Comparison of ENCODE assay signal across 9 cellular contexts in the genomic region with DNA sequence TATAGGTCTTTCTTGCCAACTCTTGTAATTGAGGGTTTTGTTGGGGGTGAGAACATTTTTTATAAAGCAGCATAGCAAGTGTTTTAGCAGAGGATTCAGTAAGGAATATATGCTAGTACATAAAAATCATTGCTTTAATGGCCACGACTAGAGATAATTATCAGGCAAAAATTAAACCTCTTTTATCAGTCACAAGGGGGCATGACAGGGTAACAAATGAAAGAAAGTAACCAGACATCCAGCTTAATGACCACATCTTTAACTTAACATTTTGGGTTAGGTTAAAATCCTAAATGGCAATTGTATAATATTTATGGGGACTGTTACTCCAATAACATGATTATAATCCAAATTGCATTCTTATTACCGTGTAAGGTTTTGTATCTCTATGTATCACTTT.
DNase-seq lines count a peak whose midpoint lies in the region; FAIRE-seq and TF ChIP-seq lines count a peak whose summit lies in the region.
"Had no signal": no experiment of that assay in that cellular context is flagged by ENCODE, and none has a peak within 500 bp of the region (broad histone marks: within the 10 kb centered on the region; RNA-seq: fewer than 3 reads in every experiment).

No MANE protein-coding gene starts in this region.

- H2AFZ ChIP-seq in SK-N-SH (ENCODE audit: low read depth), result 0 out of 2 replicates have a peak overlapping the region, but pooled peaks have one; percentile 2

- FAIRE-seq in frontal cortex (lab: Jason Lieb, UNC), result no peak

- H3K9me3 ChIP-seq in SK-N-SH, result no peaks in the 10 kb centered on the region

- 0 out of 2 replicates have a peak, but pooled peaks cover 2% of the 10 kb centered on the region for H3K9me2 ChIP-seq in SK-N-SH

- no peak for TF ChIP-seq EP300 in SK-N-SH (IDR thresholded peaks at IDR 0.05; ENCODE audit: borderline replicate concordance in 1 of 2, low read depth in 1 of 2, low read length in 1 of 2)

- H3K4me3 ChIP-seq in SK-N-SH (ENCODE audit: low read depth in 2 of 2, low read length in 1 of 2) (no peak overlapping the region), kidney epithelial cell (ENCODE audit: low read depth, low read length) (no peak overlapping the region)

- no peaks in the 10 kb centered on the region for H3K36me3 Mint-ChIP-seq in activated T-helper 2 cell treated with anti-CD3 and anti-CD28 coated beads, Interferon-gamma antibody, Interleukin-2, Interleukin-4, amounts not matched to agents 10 μg/mL and 5 μg/mL and 100 μg/mL, durations not matched to agents 14 hours and 24 hours and 36 hours (ENCODE audit: low read depth)

- H3K27me3 ChIP-seq in SK-N-SH (ENCODE audit: insufficient read depth) (no peaks in the 10 kb centered on the region), kidney epithelial cell (ENCODE audit: control insufficient read depth, insufficient read depth, low read length) (no peaks in the 10 kb centered on the region)

- peaks cover 2% of the 10 kb centered on the region for H3F3A ChIP-seq in SK-N-SH (replicated peaks; ENCODE audit: insufficient read depth)

- TF ChIP-seq CTCF in SK-N-SH (IDR thresholded peaks at IDR 0.05), result peak; percentile 60
- peak; percentile 42 for TF ChIP-seq CTCF in kidney epithelial cell (IDR thresholded peaks at IDR 0.05; ENCODE audit: insufficient read depth, low read length, poor library complexity, severe bottlenecking)

- no peaks in the 10 kb centered on the region for H3K4me1 Mint-ChIP-seq in activated T-helper 2 cell treated with anti-CD3 and anti-CD28 coated beads, Interferon-gamma antibody, Interleukin-2, Interleukin-4, amounts not matched to agents 10 μg/mL and 5 μg/mL and 100 μg/mL, durations not matched to agents 14 hours and 24 hours and 36 hours (ENCODE audit: low read depth)

- H3K79me2 ChIP-seq in SK-N-SH (ENCODE audit: insufficient read depth), result no peaks in the 10 kb centered on the region

- no peaks in the 10 kb centered on the region; a peak in 1 of 4 replicates for H3K4me1 ChIP-seq in SK-N-SH (ENCODE audit: control insufficient read depth in 1 of 2, insufficient read depth in 2 of 2, low read depth in 1 of 2, low read length in 1 of 2)

- no peak overlapping the region for H3K9ac ChIP-seq in SK-N-SH

- peak; percentile 66 for DNase-seq in DMS53 (lab: John Stamatoyannopoulos, UW)
- DNase-seq in NAMALWA (ENCODE audit: low spot score), result peak; percentile 41
- peak; percentile 10 for DNase-seq in SK-N-SH
- no peak for DNase-seq in kidney epithelial cell (ENCODE audit: low read depth)
- no peak for DNase-seq in activated T-helper 2 cell treated with anti-CD3 and anti-CD28 coated beads, Interferon-gamma antibody, Interleukin-2, Interleukin-4, amounts not matched to agents 10 μg/mL and 5 μg/mL and 100 μg/mL, durations not matched to agents 14 hours and 24 hours and 36 hours (ENCODE audit: low spot score)
- DNase-seq in frontal cortex (ENCODE audit: low spot score in 2 of 2), result no peak
- no peak for DNase-seq in cortex of kidney (lab: John Stamatoyannopoulos, UW)
- DNase-seq in NCI-H128 (lab: John Stamatoyannopoulos, UW; ENCODE audit: unreplicated experiment), result no peak
- DNase-seq: stimulated activated CD4-positive, alpha-beta T cell treated with anti-CD3 and anti-CD28 coated beads, Interleukin-4, amount 100 ng/mL, for 4 hours had no signal

- CTCF ChIA-PET in SK-N-SH (lab: Yijun Ruan, JAX), result interaction anchor here (0.5 to 4.4 kb wide), 15 partner anchors 9 to 332 kb away, joined by 3 to 29 read pairs (median 4); no protein-coding TSS in a partner anchor

- H3K36me3 ChIP-seq in SK-N-SH (replicated peaks in 1 of 2; ENCODE audit: control insufficient read depth in 1 of 2, insufficient read depth in 2 of 2, low read length in 1 of 2) (no peaks in the 10 kb centered on the region), kidney epithelial cell (ENCODE audit: control insufficient read depth, insufficient read depth, low read length) (no peaks in the 10 kb centered on the region)

- no peak overlapping the region for H3K27ac ChIP-seq in SK-N-SH (ENCODE audit: low read depth in 2 of 2, low read length in 1 of 2)

- H3K9me3 Mint-ChIP-seq in activated T-helper 2 cell treated with anti-CD3 and anti-CD28 coated beads, Interferon-gamma antibody, Interleukin-2, Interleukin-4, amounts not matched to agents 10 μg/mL and 5 μg/mL and 100 μg/mL, durations not matched to agents 14 hours and 24 hours and 36 hours, result no peaks in the 10 kb centered on the region

- no peak overlapping the region for H3K4me2 ChIP-seq in SK-N-SH

- no peak overlapping the region for H3K4me3 Mint-ChIP-seq in activated T-helper 2 cell treated with anti-CD3 and anti-CD28 coated beads, Interferon-gamma antibody, Interleukin-2, Interleukin-4, amounts not matched to agents 10 μg/mL and 5 μg/mL and 100 μg/mL, durations not matched to agents 14 hours and 24 hours and 36 hours (ENCODE audit: low read depth)

- H3K27me3 Mint-ChIP-seq in activated T-helper 2 cell treated with anti-CD3 and anti-CD28 coated beads, Interferon-gamma antibody, Interleukin-2, Interleukin-4, amounts not matched to agents 10 μg/mL and 5 μg/mL and 100 μg/mL, durations not matched to agents 14 hours and 24 hours and 36 hours (ENCODE audit: low read depth), result no peaks in the 10 kb centered on the region

- peak; percentile 78 for TF ChIP-seq RAD21 in SK-N-SH (IDR thresholded peaks at IDR 0.05; ENCODE audit: low read length)

- POLR2A ChIA-PET in SK-N-SH (lab: Yijun Ruan, JAX), result no interaction called here

- H4K20me1 ChIP-seq in SK-N-SH (ENCODE audit: insufficient read depth), result no peaks in the 10 kb centered on the region

- intact Hi-C loops in activated T-helper 2 cell treated with anti-CD3 and anti-CD28 coated beads, Interferon-gamma antibody, Interleukin-2, Interleukin-4, amounts not matched to agents 10 μg/mL and 5 μg/mL and 100 μg/mL, durations not matched to agents 14 hours and 24 hours and 36 hours (cut with micrococcal nuclease), result no loop called here

- WGBS in SK-N-SH (ENCODE audit: low lambda C conversion rate), result 16% methylated on average over 2 of the region's 2 CpGs

- H3K27ac Mint-ChIP-seq in activated T-helper 2 cell treated with anti-CD3 and anti-CD28 coated beads, Interferon-gamma antibody, Interleukin-2, Interleukin-4, amounts not matched to agents 10 μg/mL and 5 μg/mL and 100 μg/mL, durations not matched to agents 14 hours and 24 hours and 36 hours, result no peak overlapping the region

TF ChIP-seq in SK-N-SH, 30 proteins besides CTCF, POLR2A, EP300 and RAD21:
- TF ChIP-seq, protein P1, sequence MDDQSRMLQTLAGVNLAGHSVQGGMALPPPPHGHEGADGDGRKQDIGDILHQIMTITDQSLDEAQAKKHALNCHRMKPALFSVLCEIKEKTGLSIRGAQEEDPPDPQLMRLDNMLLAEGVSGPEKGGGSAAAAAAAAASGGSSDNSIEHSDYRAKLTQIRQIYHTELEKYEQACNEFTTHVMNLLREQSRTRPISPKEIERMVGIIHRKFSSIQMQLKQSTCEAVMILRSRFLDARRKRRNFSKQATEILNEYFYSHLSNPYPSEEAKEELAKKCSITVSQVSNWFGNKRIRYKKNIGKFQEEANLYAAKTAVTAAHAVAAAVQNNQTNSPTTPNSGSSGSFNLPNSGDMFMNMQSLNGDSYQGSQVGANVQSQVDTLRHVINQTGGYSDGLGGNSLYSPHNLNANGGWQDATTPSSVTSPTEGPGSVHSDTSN (IDR thresholded peaks at IDR 0.05), result no peak
- no peak for TF ChIP-seq TCF12 (IDR thresholded peaks at IDR 0.05)
- no peak for TF ChIP-seq FOXJ3 (CRISPR knock-in tag; IDR thresholded peaks at IDR 0.05)
- TF ChIP-seq GABPA (IDR thresholded peaks at IDR 0.05; ENCODE audit: low read depth), result no peak
- no peak for TF ChIP-seq RXRA (IDR thresholded peaks at IDR 0.05; ENCODE audit: borderline replicate concordance, low read depth)
- peak; percentile 46; the same call in 1 of the 2 replicates for TF ChIP-seq SMC3 (IDR thresholded peaks at IDR 0.05; ENCODE audit: low read depth, low read length)
- TF ChIP-seq, protein P2, sequence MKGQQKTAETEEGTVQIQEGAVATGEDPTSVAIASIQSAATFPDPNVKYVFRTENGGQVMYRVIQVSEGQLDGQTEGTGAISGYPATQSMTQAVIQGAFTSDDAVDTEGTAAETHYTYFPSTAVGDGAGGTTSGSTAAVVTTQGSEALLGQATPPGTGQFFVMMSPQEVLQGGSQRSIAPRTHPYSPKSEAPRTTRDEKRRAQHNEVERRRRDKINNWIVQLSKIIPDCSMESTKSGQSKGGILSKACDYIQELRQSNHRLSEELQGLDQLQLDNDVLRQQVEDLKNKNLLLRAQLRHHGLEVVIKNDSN (IDR thresholded peaks at IDR 0.05; ENCODE audit: borderline replicate concordance, low read depth), result no peak
- TF ChIP-seq NFIC (IDR thresholded peaks at IDR 0.05; ENCODE audit: borderline replicate concordance), result no peak
- no peak for TF ChIP-seq TAF1 (IDR thresholded peaks at IDR 0.05; ENCODE audit: borderline replicate concordance, low read depth, low read length)

Comparison
In these comparisons a context has a peak if more than half of its experiments do, and no peak if none do; other contexts are left out.
1. DNase-seq: peak in DMS53 (single experiment), NAMALWA (single experiment) and SK-N-SH (single experiment); none in kidney epithelial cell (single experiment), activated T-helper 2 cell treated with anti-CD3 and anti-CD28 coated beads, Interferon-gamma antibody, Interleukin-2, Interleukin-4, amounts not matched to agents 10 μg/mL and 5 μg/mL and 100 μg/mL, durations not matched to agents 14 hours and 24 hours and 36 hours (single experiment), frontal cortex (0 of 2), cortex of kidney (single experiment) and NCI-H128 (single experiment).